ENCODE assay signal across 9 cellular contexts in the genomic region with DNA sequence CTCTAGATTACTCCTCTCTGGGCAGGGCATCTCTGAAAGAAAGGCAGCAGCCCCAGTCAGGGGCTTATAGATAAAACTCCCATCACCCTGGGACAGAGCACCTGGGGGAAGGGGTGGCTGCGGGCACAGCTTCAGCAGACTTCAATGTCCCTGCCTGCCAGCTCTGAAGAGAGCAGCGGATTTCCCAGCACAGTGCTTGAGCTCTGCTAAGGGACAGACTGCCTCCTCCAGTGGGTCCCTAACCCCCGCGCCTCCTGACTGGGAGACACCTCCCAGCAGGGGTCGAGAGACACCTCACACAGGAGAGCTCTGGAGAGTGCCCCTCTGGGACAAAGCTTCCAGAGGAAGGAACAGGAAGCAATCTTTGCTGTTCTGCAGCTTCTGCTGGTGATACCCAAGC. TPM values are rescaled to one million over a fixed set of nuclear protein-coding genes. Genes with fewer than 3 reads are reported as not detected.
"Had no signal": no experiment of that assay in that cellular context is flagged by ENCODE, and none has a peak within 500 bp of the region (broad histone marks: within the 10 kb centered on the region; RNA-seq: fewer than 3 reads in every experiment).

No MANE protein-coding gene starts in this region.

RNA-seq across cellular contexts. Expression of gene CCDC181, which starts 18.9 kb away (rescaled TPM):
- total RNA-seq: activated B cell treated with CpG ODN at 0.5 μM for 24 hours; activated CD4-positive, alpha-beta memory T cell treated with anti-CD3 and anti-CD28 coated beads for 36 hours; activated CD4-positive, alpha-beta memory T cell treated with anti-CD3 and anti-CD28 coated beads, Interleukin-2, amount 10 ng/mL, durations not matched to agents 7 days and 5 days; activated CD4-positive, alpha-beta T cell treated with anti-CD3 and anti-CD28 coated beads, Interleukin-2, amount 10 ng/mL, durations not matched to agents 7 days and 5 days; activated CD8-positive, alpha-beta T cell treated with anti-CD3 and anti-CD28 coated beads for 36 hours; activated CD8-positive, alpha-beta T cell treated with anti-CD3 and anti-CD28 coated beads, Interleukin-2, amount 10 ng/mL, durations not matched to agents 7 days and 5 days; T-cell; T-helper 1 cell treated with Interleukin-12 subunit alpha and Interleukin-12 subunit beta and Interleukin-4 antibody, amounts not matched to agents 30 ng/mL and 1 ng/mL, for 36 hours; T-helper 17 cell had no signal
